ENCODE assay signal across 10 cellular contexts in genomic region chr21:34707876-34708325, GRCh38. TPM values are rescaled to one million over a fixed set of nuclear protein-coding genes. Genes with fewer than 3 reads are reported as not detected.
A peak's percentile ranks its signal among the peaks of the same experiment; 100 is the strongest.
DNase-seq lines count a peak whose midpoint lies in the region; ATAC-seq and TF ChIP-seq lines count a peak whose summit lies in the region.
"Had no signal": no experiment of that assay in that cellular context is flagged by ENCODE, and none has a peak within 500 bp of the region (broad histone marks: within the 10 kb centered on the region; RNA-seq: fewer than 3 reads in every experiment).

No MANE protein-coding gene starts in this region.

- H3K27ac Mint-ChIP-seq in activated T-cell treated with anti-CD3 and anti-CD28 coated beads, Interleukin-2, amount 50 U/mL, for 24 hours: peak overlapping the region; percentile 66
- peak overlapping the region; percentile 27 for H3K27ac Mint-ChIP-seq in stimulated activated naive CD8-positive, alpha-beta T cell treated with anti-CD3 and anti-CD28 coated beads, Interleukin-15, Interleukin-2, amounts not matched to agents 100 ng/mL and 50 ng/mL, for 24 hours

- peaks cover 30% of the 10 kb centered on the region for H3K4me1 Mint-ChIP-seq in activated T-cell treated with anti-CD3 and anti-CD28 coated beads, Interleukin-2, amount 50 U/mL, for 24 hours (ENCODE audit: low read depth)
- H3K4me1 Mint-ChIP-seq in stimulated activated naive CD8-positive, alpha-beta T cell treated with anti-CD3 and anti-CD28 coated beads, Interleukin-15, Interleukin-2, amounts not matched to agents 100 ng/mL and 50 ng/mL, for 24 hours (ENCODE audit: low read depth): peaks cover 19% of the 10 kb centered on the region

- no peaks in the 10 kb centered on the region for H3K9me3 Mint-ChIP-seq in activated T-cell treated with anti-CD3 and anti-CD28 coated beads, Interleukin-2, amount 50 U/mL, for 24 hours
- H3K9me3 Mint-ChIP-seq in stimulated activated naive CD8-positive, alpha-beta T cell treated with anti-CD3 and anti-CD28 coated beads, Interleukin-15, Interleukin-2, amounts not matched to agents 100 ng/mL and 50 ng/mL, for 24 hours: no peaks in the 10 kb centered on the region

- no peaks in the 10 kb centered on the region for H3K36me3 ChIP-seq in BE2C
- H3K36me3 ChIP-seq: tibial artery had no signal

- no peaks in the 10 kb centered on the region for H3K27me3 ChIP-seq in BE2C

- no peaks in the 10 kb centered on the region for H3K36me3 Mint-ChIP-seq in activated T-cell treated with anti-CD3 and anti-CD28 coated beads, Interleukin-2, amount 50 U/mL, for 24 hours (ENCODE audit: low read depth)
- no peaks in the 10 kb centered on the region for H3K36me3 Mint-ChIP-seq in stimulated activated naive CD8-positive, alpha-beta T cell treated with anti-CD3 and anti-CD28 coated beads, Interleukin-15, Interleukin-2, amounts not matched to agents 100 ng/mL and 50 ng/mL, for 24 hours (ENCODE audit: low read depth)

- no peak for TF ChIP-seq CTCF in BE2C (IDR thresholded peaks at IDR 0.05; ENCODE audit: low read depth, low read length)

- no peak overlapping the region for H3K4me3 ChIP-seq in BE2C (ENCODE audit: low read depth, low read length)
- H3K4me3 ChIP-seq: tibial artery had no signal

- no peaks in the 10 kb centered on the region for H3K9me3 ChIP-seq in BE2C
- H3K9me3 ChIP-seq: tibial artery had no signal

- H3K27me3 Mint-ChIP-seq in activated T-cell treated with anti-CD3 and anti-CD28 coated beads, Interleukin-2, amount 50 U/mL, for 24 hours: peaks cover 36% of the 10 kb centered on the region
- peaks cover under 1% of the 10 kb centered on the region for H3K27me3 Mint-ChIP-seq in stimulated activated naive CD8-positive, alpha-beta T cell treated with anti-CD3 and anti-CD28 coated beads, Interleukin-15, Interleukin-2, amounts not matched to agents 100 ng/mL and 50 ng/mL, for 24 hours

- H3K4me3 Mint-ChIP-seq in activated T-cell treated with anti-CD3 and anti-CD28 coated beads, Interleukin-2, amount 50 U/mL, for 24 hours: no peak overlapping the region
- peak overlapping the region; percentile 9 for H3K4me3 Mint-ChIP-seq in stimulated activated naive CD8-positive, alpha-beta T cell treated with anti-CD3 and anti-CD28 coated beads, Interleukin-15, Interleukin-2, amounts not matched to agents 100 ng/mL and 50 ng/mL, for 24 hours

- peak; percentile 90 for ATAC-seq in HG03280 (IDR thresholded peaks at IDR 0.05; ENCODE audit: unreplicated experiment)

- no peaks in the 10 kb centered on the region for H3K4me1 ChIP-seq in BE2C

- peak; percentile 3 for DNase-seq in activated T-cell treated with anti-CD3 and anti-CD28 coated beads for 1 hour (ENCODE audit: low read depth)
- DNase-seq in activated T-cell treated with anti-CD3 and anti-CD28 coated beads, Interleukin-2, amount 50 U/mL, for 1 hour: no peak
- peak; percentile 61 for DNase-seq in activated T-cell treated with anti-CD3 and anti-CD28 coated beads, Interleukin-2, amount 50 U/mL, for 24 hours
- DNase-seq in BE2C: no peak
- DNase-seq in NCI-H2029 treated with DMSO at 0.1 percent for 48 hours (lab: John Stamatoyannopoulos, UW): no peak
- DNase-seq in SK-N-DZ (ENCODE audit: low spot score): no peak
- DNase-seq: NCI-H1092 had no signal

RNA-seq across cellular contexts. Expression of gene CLIC6, which starts 39.1 kb away (rescaled TPM):
- not detected for polyA plus RNA-seq in BE2C (2012; ENCODE audit: insufficient read depth, insufficient read length, low read depth)
- polyA plus RNA-seq in SK-N-DZ (2014; cell fraction: cytosol; rRNA removed): not detected in 2 replicates
- not detected in 2 replicates for polyA plus RNA-seq in SK-N-DZ (2014; cell fraction: nucleus; rRNA removed)

Comparison
In these comparisons a context has a peak if more than half of its experiments do, and no peak if none do; other contexts are left out.
1. DNase-seq: peak in activated T-cell treated with anti-CD3 and anti-CD28 coated beads for 1 hour (single experiment) and activated T-cell treated with anti-CD3 and anti-CD28 coated beads, Interleukin-2, amount 50 U/mL, for 24 hours (single experiment); none in activated T-cell treated with anti-CD3 and anti-CD28 coated beads, Interleukin-2, amount 50 U/mL, for 1 hour (single experiment), BE2C (single experiment), NCI-H2029 treated with DMSO at 0.1 percent for 48 hours (single experiment) and SK-N-DZ (single experiment).